19 cellular contexts compared by ENCODE assay signal in genomic region chr21:38942617-38943245, GRCh38.
"Had no signal": no experiment of that assay in that cellular context is flagged by ENCODE, and none has a peak within 500 bp of the region (broad histone marks: within the 10 kb centered on the region; RNA-seq: fewer than 3 reads in every experiment).

No MANE protein-coding gene starts in this region.

- FAIRE-seq: astrocyte, colon had no signal

- H3K4me3 Mint-ChIP-seq: activated CD4-positive, alpha-beta memory T cell treated with anti-CD3 and anti-CD28 coated beads, Interleukin-2, amount 10 ng/mL, durations not matched to agents 7 days and 5 days; naive B cell; type B pancreatic cell had no signal

- H3K27me3 ChIP-seq: cardiac muscle cell, esophagus squamous epithelium, spleen had no signal

- DNase-seq: activated CD4-positive, alpha-beta memory T cell treated with anti-CD3 and anti-CD28 coated beads, Interleukin-2, amount 10 ng/mL, durations not matched to agents 7 days and 5 days; activated CD4-positive, CD25-positive, alpha-beta regulatory T cell treated with anti-CD3 and anti-CD28 coated beads, Interleukin-2, amount 50 U/mL, for 72 hours; activated naive CD4-positive, alpha-beta T cell; esophagus squamous epithelium; foreskin fibroblast; glutamatergic neuron; left cardiac atrium; naive B cell; spleen; stimulated activated CD4-positive, alpha-beta T cell treated with anti-CD3 and anti-CD28 coated beads, Interleukin-1b, Interleukin-23, amount 100 ng/mL, for 48 hours; stimulated activated naive CD4-positive, alpha-beta T cell; substantia nigra had no signal

- ATAC-seq: left cardiac atrium, sciatic nerve had no signal

- H3K4me3 ChIP-seq: cardiac muscle cell, esophagus squamous epithelium, lung, spleen had no signal

- H3K27me3 Mint-ChIP-seq: activated CD4-positive, alpha-beta memory T cell treated with anti-CD3 and anti-CD28 coated beads, Interleukin-2, amount 10 ng/mL, durations not matched to agents 7 days and 5 days had no signal

- H3K36me3 Mint-ChIP-seq: type B pancreatic cell had no signal

- H3K4me1 ChIP-seq: esophagus squamous epithelium had no signal

- H3K27ac Mint-ChIP-seq: activated CD4-positive, alpha-beta memory T cell treated with anti-CD3 and anti-CD28 coated beads, Interleukin-2, amount 10 ng/mL, durations not matched to agents 7 days and 5 days; naive B cell; progenitor cell of endocrine pancreas; type B pancreatic cell had no signal

- H3K9me3 Mint-ChIP-seq: activated CD4-positive, alpha-beta memory T cell treated with anti-CD3 and anti-CD28 coated beads, Interleukin-2, amount 10 ng/mL, durations not matched to agents 7 days and 5 days had no signal

- H3K36me3 ChIP-seq: cardiac muscle cell, esophagus squamous epithelium, spleen had no signal

- H3K9me3 ChIP-seq: esophagus squamous epithelium, spleen had no signal
